In the genomic region with DNA sequence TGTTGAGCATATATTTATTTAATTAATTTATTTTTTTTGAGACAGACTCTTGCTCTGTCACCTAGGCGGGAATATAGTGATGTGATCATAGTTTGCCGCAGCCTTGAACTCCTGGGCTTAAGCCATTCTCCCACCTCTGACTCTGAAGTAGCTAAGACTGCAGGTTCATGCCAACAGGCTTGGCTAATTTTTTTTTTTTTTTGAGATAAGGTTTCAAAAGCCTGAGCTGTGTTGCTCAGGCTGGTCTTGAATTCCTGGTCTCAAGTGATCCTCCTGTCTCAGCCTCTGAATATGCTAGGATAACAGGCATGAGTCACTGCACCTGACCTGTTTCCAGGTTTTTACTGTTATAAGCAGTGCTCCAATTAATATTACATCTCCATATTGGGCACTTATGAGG, we compare ENCODE assay signal across 1 cellular context.
TF ChIP-seq lines count a peak whose summit lies in the region.

No MANE protein-coding gene starts in this region.

TF ChIP-seq in GM12878, 131 proteins besides CTCF, POLR2A, EP300 and RAD21:
- TF ChIP-seq SIN3A (IDR thresholded peaks at IDR 0.05; ENCODE audit: low read depth, low read length) (no peak), TAF1 (IDR thresholded peaks at IDR 0.05; ENCODE audit: borderline replicate concordance, low read depth, low read length) (no peak), KLF5 (IDR thresholded peaks at IDR 0.05; ENCODE audit: partially characterized antibody) (no peak), BCL11A (IDR thresholded peaks at IDR 0.05; ENCODE audit: low read depth, low read length) (no peak), ZNF622 (IDR thresholded peaks at IDR 0.05) (no peak), IKZF2 (IDR thresholded peaks at IDR 0.05) (no peak), IRF5 (IDR thresholded peaks at IDR 0.05; ENCODE audit: borderline replicate concordance) (no peak), TCF12 (IDR thresholded peaks at IDR 0.05; ENCODE audit: low read depth, low read length) (no peak), CHD1 (IDR thresholded peaks at IDR 0.05; ENCODE audit: low read depth, low read length) (no peak), RFX5 (IDR thresholded peaks at IDR 0.05; ENCODE audit: low read depth, low read length) (no peak), CBFB (IDR thresholded peaks at IDR 0.05; ENCODE audit: low read depth) (no peak), ZNF384 (IDR thresholded peaks at IDR 0.05; ENCODE audit: borderline replicate concordance, low read depth, low read length) (no peak)
- TF ChIP-seq, protein P1, sequence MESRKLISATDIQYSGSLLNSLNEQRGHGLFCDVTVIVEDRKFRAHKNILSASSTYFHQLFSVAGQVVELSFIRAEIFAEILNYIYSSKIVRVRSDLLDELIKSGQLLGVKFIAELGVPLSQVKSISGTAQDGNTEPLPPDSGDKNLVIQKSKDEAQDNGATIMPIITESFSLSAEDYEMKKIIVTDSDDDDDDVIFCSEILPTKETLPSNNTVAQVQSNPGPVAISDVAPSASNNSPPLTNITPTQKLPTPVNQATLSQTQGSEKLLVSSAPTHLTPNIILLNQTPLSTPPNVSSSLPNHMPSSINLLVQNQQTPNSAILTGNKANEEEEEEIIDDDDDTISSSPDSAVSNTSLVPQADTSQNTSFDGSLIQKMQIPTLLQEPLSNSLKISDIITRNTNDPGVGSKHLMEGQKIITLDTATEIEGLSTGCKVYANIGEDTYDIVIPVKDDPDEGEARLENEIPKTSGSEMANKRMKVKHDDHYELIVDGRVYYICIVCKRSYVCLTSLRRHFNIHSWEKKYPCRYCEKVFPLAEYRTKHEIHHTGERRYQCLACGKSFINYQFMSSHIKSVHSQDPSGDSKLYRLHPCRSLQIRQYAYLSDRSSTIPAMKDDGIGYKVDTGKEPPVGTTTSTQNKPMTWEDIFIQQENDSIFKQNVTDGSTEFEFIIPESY (IDR thresholded peaks at IDR 0.05) = no peak
